ENCODE assay signal across 10 cellular contexts in the genomic region with DNA sequence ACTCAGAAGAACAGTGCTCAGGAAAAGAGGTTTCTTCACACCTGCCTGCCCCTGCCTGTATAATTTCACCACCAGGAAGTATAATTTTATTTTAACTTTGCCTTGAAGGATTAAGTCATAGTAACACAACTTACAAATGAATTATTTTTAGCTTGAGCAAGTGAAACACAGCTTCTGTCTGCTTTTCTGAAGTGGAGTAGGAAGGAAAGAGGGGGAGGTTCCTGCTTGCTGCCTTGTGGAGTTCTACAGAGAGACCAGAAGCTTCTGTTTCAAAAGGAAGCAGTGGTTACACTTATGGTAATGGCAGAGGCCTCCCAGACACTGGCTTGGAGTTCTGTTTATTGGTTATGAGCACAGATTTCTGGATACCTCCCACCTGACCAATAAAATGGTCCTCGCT.
DNase-seq lines count a peak whose midpoint lies in the region; ATAC-seq and TF ChIP-seq lines count a peak whose summit lies in the region.
"Had no signal": no experiment of that assay in that cellular context is flagged by ENCODE, and none has a peak within 500 bp of the region (broad histone marks: within the 10 kb centered on the region; RNA-seq: fewer than 3 reads in every experiment).

No MANE protein-coding gene starts in this region.

- peak; percentile 58 for DNase-seq in Jurkat, Clone E6-1 (ENCODE audit: low read depth, low spot score)
- DNase-seq in head of caudate nucleus: peak in 22 of 42 donors; percentile 6 to 77 (median 33)
- DNase-seq in NCI-H2081 treated with DMSO at 0.1 percent for 48 hours (lab: John Stamatoyannopoulos, UW): no peak
- no peak for DNase-seq in HPDE6-E6E7 (ENCODE audit: extremely low spot score)
- no peak for DNase-seq in SW 1271 (lab: John Stamatoyannopoulos, UW)
- DNase-seq in dermis blood vessel endothelial cell: no peak
- DNase-seq: left lung, NCI-H82 had no signal

- intact Hi-C loops in head of caudate nucleus (cut with DNase I): no loop called here

- ATAC-seq in GM18505 (IDR thresholded peaks at IDR 0.05; ENCODE audit: unreplicated experiment): peak; percentile 60
- ATAC-seq in GM21515 (IDR thresholded peaks at IDR 0.05; ENCODE audit: unreplicated experiment): peak; percentile 71
- ATAC-seq: left lung had no signal

- no peak overlapping the region for H3K4me3 ChIP-seq in Jurkat, Clone E6-1 (ENCODE audit: low read length)
- H3K4me3 ChIP-seq: left lung had no signal

- no peak for TF ChIP-seq POLR2A in GM18505 (IDR thresholded peaks at IDR 0.05; ENCODE audit: borderline replicate concordance, extremely low read depth, insufficient read depth, insufficient read length)

Comparison
In these comparisons a context has a peak if more than half of its experiments do, and no peak if none do; other contexts are left out.
1. DNase-seq: peak in Jurkat, Clone E6-1 (single experiment) and head of caudate nucleus (22 of 42); none in NCI-H2081 treated with DMSO at 0.1 percent for 48 hours (single experiment), HPDE6-E6E7 (single experiment), SW 1271 (0 of 2) and dermis blood vessel endothelial cell (single experiment).